ENCODE assay signal across 26 cellular contexts in genomic region chr10:47363781-47364180, GRCh38. TPM values are rescaled to one million over a fixed set of nuclear protein-coding genes. Genes with fewer than 3 reads are reported as not detected.
DNase-seq lines count a peak whose midpoint lies in the region; ATAC-seq, FAIRE-seq and TF ChIP-seq lines count a peak whose summit lies in the region.
"Had no signal": no experiment of that assay in that cellular context is flagged by ENCODE, and none has a peak within 500 bp of the region (broad histone marks: within the 10 kb centered on the region; RNA-seq: fewer than 3 reads in every experiment).

No MANE protein-coding gene starts in this region.

- intact Hi-C loops in mucosa of descending colon (cut with DNase I, micrococcal nuclease) (no loop called here), tibial artery (cut with DNase I; ENCODE audit: low total_unique reads) (no loop called here)

- H3K4me3 ChIP-seq in hepatocyte: no peak overlapping the region
- no peak overlapping the region for H3K4me3 ChIP-seq in mucosa of descending colon
- no peak overlapping the region for H3K4me3 ChIP-seq in tibial artery
- H3K4me3 ChIP-seq: GM12878, SJCRH30 had no signal

- FAIRE-seq in GM12892 (lab: Jason Lieb, UNC): no peak
- FAIRE-seq: D721Med, GM12878, H1, HTR-8/SVneo had no signal

- H3K27ac ChIP-seq in hepatocyte (no peak overlapping the region), tibial artery (no peak overlapping the region), substantia nigra (ENCODE audit: low read depth, low read length, poor library complexity, severe bottlenecking) (no peak overlapping the region)
- H3K27ac ChIP-seq: SJCRH30 had no signal

- no peak for TF ChIP-seq CTCF in hepatocyte (IDR thresholded peaks at IDR 0.05; ENCODE audit: poor library complexity)
- TF ChIP-seq CTCF in mucosa of descending colon (IDR thresholded peaks at IDR 0.05): no peak
- TF ChIP-seq CTCF in tibial artery (IDR thresholded peaks at IDR 0.05): no peak

- DNase-seq in activated effector memory CD4-positive, alpha-beta T cell treated with anti-CD3 and anti-CD28 coated beads, Interleukin-2, amount 50 U/mL, for 16 hours: peak; percentile 22
- no peak for DNase-seq in activated effector memory CD4-positive, alpha-beta T cell treated with Interleukin-2 at 50 U/mL for 16 hours
- DNase-seq in hepatocyte (ENCODE audit: low spot score) (peak; percentile 59), mucosa of descending colon (no peak), tibial artery (peak; percentile 7 to 16), GM12892 (ENCODE audit: insufficient read length) (no peak), substantia nigra (lab: John Stamatoyannopoulos, UW) (no peak)
- no peak for DNase-seq in stimulated activated CD4-positive, alpha-beta T cell treated with anti-CD3 and anti-CD28 coated beads, Interleukin-4, amount 100 ng/mL, for 4 hours
- DNase-seq: 8988T; ACHN; BE2C; CD4-positive, CD25-positive, alpha-beta regulatory T cell; GDM1; HCEC 1CT; KBM-7; MV-4-11; NCI-H1105; NCI-H524 treated with DMSO at 0.1 percent for 48 hours had no signal

- H3K4me1 ChIP-seq in hepatocyte (ENCODE audit: insufficient read depth): no peaks in the 10 kb centered on the region
- H3K4me1 ChIP-seq in mucosa of descending colon (ENCODE audit: low read depth): no peaks in the 10 kb centered on the region
- peaks cover 0 to 5% (median 0%) of the 10 kb centered on the region in 4 donors for H3K4me1 ChIP-seq in tibial artery
- H3K4me1 ChIP-seq: BE2C had no signal

- no peak for TF ChIP-seq POLR2A in GM12892 (IDR thresholded peaks at IDR 0.05; ENCODE audit: low read depth, low read length)

- no peaks in the 10 kb centered on the region for H3K9me2 ChIP-seq in hepatocyte (replicated peaks; ENCODE audit: insufficient read depth)

- H4K20me1 ChIP-seq in hepatocyte (ENCODE audit: insufficient read depth, poor library complexity, severe bottlenecking): no peaks in the 10 kb centered on the region

- peak; percentile 70 for ATAC-seq in mucosa of descending colon
- ATAC-seq: GM12878, Right ventricle myocardium inferior had no signal

- no peaks in the 10 kb centered on the region for H3K27me3 ChIP-seq in hepatocyte
- no peaks in the 10 kb centered on the region for H3K27me3 ChIP-seq in tibial artery
- H3K27me3 ChIP-seq: BE2C, SJCRH30 had no signal

- H3K79me2 ChIP-seq in hepatocyte: no peaks in the 10 kb centered on the region

- H3K9me3 ChIP-seq in hepatocyte (ENCODE audit: low read depth) (no peaks in the 10 kb centered on the region), mucosa of descending colon (no peaks in the 10 kb centered on the region), tibial artery (no peaks in the 10 kb centered on the region)
- H3K9me3 ChIP-seq: BE2C, SJCRH30 had no signal

- no peak overlapping the region for H3K4me2 ChIP-seq in hepatocyte

- no peak overlapping the region for H2AFZ ChIP-seq in hepatocyte

- no peaks in the 10 kb centered on the region for H3K36me3 ChIP-seq in hepatocyte (replicated peaks; ENCODE audit: insufficient read depth, low read depth)
- no peaks in the 10 kb centered on the region for H3K36me3 ChIP-seq in mucosa of descending colon (ENCODE audit: low read depth)
- no peaks in the 10 kb centered on the region for H3K36me3 ChIP-seq in tibial artery
- H3K36me3 ChIP-seq: BE2C, SJCRH30 had no signal

- WGBS in hepatocyte (ENCODE audit: low lambda C conversion rate, missing lambda C conversion rate): 60% methylated on average over 3 of the region's 3 CpGs

RNA-seq across cellular contexts. Expression of gene RBP3, which starts 15.6 kb away (rescaled TPM):
- total RNA-seq in hepatocyte (0.53 and 0.56 TPM in 2 replicates), mucosa of descending colon (not detected)
- 1.1 and 1.3 TPM in 2 replicates for polyA plus RNA-seq in hepatocyte
- not detected for polyA plus RNA-seq in GM12892 (2012; ENCODE audit: missing spikeins)
- total RNA-seq: CD4-positive, CD25-positive, alpha-beta regulatory T cell; GM12878; H1; LHCN-M2; MCF 10A; Right ventricle myocardium inferior; SJCRH30 had no signal
- polyA plus RNA-seq: CD4-positive, CD25-positive, alpha-beta regulatory T cell; GM12878; H1 had no signal

RNA-seq across cellular contexts. Expression of gene ZNF488, which starts 20.3 kb away (rescaled TPM):
- 1.2 and 2.0 TPM in 2 replicates for total RNA-seq in hepatocyte
- 1.8 and 2.5 TPM in 2 replicates for polyA plus RNA-seq in hepatocyte
- 1 to 10 TPM in 2 of 3 donors, under 1 TPM in 1; 0.47 to 1.6 (median 1.4) TPM for total RNA-seq in mucosa of descending colon
- not detected for polyA plus RNA-seq in GM12892 (2012; ENCODE audit: missing spikeins)
- total RNA-seq: CD4-positive, CD25-positive, alpha-beta regulatory T cell; GM12878; Right ventricle myocardium inferior had no signal
- polyA plus RNA-seq: CD4-positive, CD25-positive, alpha-beta regulatory T cell; GM12878 had no signal

RNA-seq across cellular contexts. Expression of gene GDF2, which starts 41.5 kb away (rescaled TPM):
- total RNA-seq in hepatocyte (not detected in 2 replicates), mucosa of descending colon (not detected)
- polyA plus RNA-seq in hepatocyte: 0.39 TPM in 1 of 2 replicates, not detected in the other
- polyA plus RNA-seq in GM12892 (2012; ENCODE audit: missing spikeins): not detected
- total RNA-seq: CD4-positive, CD25-positive, alpha-beta regulatory T cell; GM12878; H1; LHCN-M2; MCF 10A; Right ventricle myocardium inferior; SJCRH30 had no signal
- polyA plus RNA-seq: CD4-positive, CD25-positive, alpha-beta regulatory T cell; GM12878; H1 had no signal

Comparison
In these comparisons a context has a peak if more than half of its experiments do, and no peak if none do; other contexts are left out.
1. DNase-seq: peak in activated effector memory CD4-positive, alpha-beta T cell treated with anti-CD3 and anti-CD28 coated beads, Interleukin-2, amount 50 U/mL, for 16 hours (single experiment), hepatocyte (single experiment) and tibial artery (2 of 2); none in activated effector memory CD4-positive, alpha-beta T cell treated with Interleukin-2 at 50 U/mL for 16 hours (single experiment), mucosa of descending colon (0 of 3), GM12892 (single experiment), substantia nigra (0 of 49) and stimulated activated CD4-positive, alpha-beta T cell treated with anti-CD3 and anti-CD28 coated beads, Interleukin-4, amount 100 ng/mL, for 4 hours (0 of 2).